Comparison of ENCODE assay signal across 16 cellular contexts in genomic region chr7:157415486-157415885, GRCh38.
A peak's percentile ranks its signal among the peaks of the same experiment; 100 is the strongest.
DNase-seq lines count a peak whose midpoint lies in the region; ATAC-seq, FAIRE-seq and TF ChIP-seq lines count a peak whose summit lies in the region.
"Had no signal": no experiment of that assay in that cellular context is flagged by ENCODE, and none has a peak within 500 bp of the region (broad histone marks: within the 10 kb centered on the region; RNA-seq: fewer than 3 reads in every experiment).

No MANE protein-coding gene starts in this region.

- H3T11ph ChIP-seq in H9 (ENCODE audit: low read length): no peak overlapping the region

- H3K27me3 Mint-ChIP-seq in H9 (ENCODE audit: low read depth): no peaks in the 10 kb centered on the region
- no peaks in the 10 kb centered on the region for H3K27me3 Mint-ChIP-seq in neural crest cell (ENCODE audit: low read depth)
- no peaks in the 10 kb centered on the region for H3K27me3 Mint-ChIP-seq in stimulated activated naive B cell treated with anti-CD40 and anti-IgM and Interleukin-4, amounts not matched to agents 10 μg/mL and 1 μg/mL and 100 μg/mL, for 72 hours
- H3K27me3 Mint-ChIP-seq: CD4-positive, alpha-beta memory T cell had no signal

- H3K4ac ChIP-seq in H9 (ENCODE audit: low read depth, low read length): no peak overlapping the region

- no peak overlapping the region for H3K9ac ChIP-seq in H9 (ENCODE audit: extremely low read depth, insufficient read length, low read length)

- FAIRE-seq in HTR-8/SVneo (lab: Jason Lieb, UNC): no peak
- FAIRE-seq: A549, H1 had no signal

- peaks cover 0 to 83% (median 21%) of the 10 kb centered on the region in 9 donors for H3K36me3 ChIP-seq in heart right ventricle
- H3K36me3 ChIP-seq: HAP-1 had no signal

- H3K14ac ChIP-seq in H9 (ENCODE audit: insufficient read depth, low read length): no peak overlapping the region

- H3K36me3 Mint-ChIP-seq in H9 (ENCODE audit: insufficient read depth in 1 of 3, low read depth in 3 of 3): peaks cover 29 to 59% (median 45%) of the 10 kb centered on the region in 3 experiments
- H3K36me3 Mint-ChIP-seq in neural crest cell (ENCODE audit: low read depth): peaks cover 27% of the 10 kb centered on the region
- peaks cover 41 to 55% of the 10 kb centered on the region in 2 donors for H3K36me3 Mint-ChIP-seq in stimulated activated naive B cell treated with anti-CD40 and anti-IgM and Interleukin-4, amounts not matched to agents 10 μg/mL and 1 μg/mL and 100 μg/mL, for 72 hours

- H2BK120ac ChIP-seq in H9 (ENCODE audit: low read depth, low read length, poor library complexity, severe bottlenecking): no peak overlapping the region

- H3K23ac ChIP-seq in H9 (ENCODE audit: insufficient read length, low read depth, low read length): no peak overlapping the region

- H2BK15ac ChIP-seq in H9 (ENCODE audit: low read depth, low read length): no peak overlapping the region

- H3K27ac ChIP-seq in heart right ventricle (no peak overlapping the region), H9 (ENCODE audit: insufficient read length, low read depth, low read length) (no peak overlapping the region)
- H3K27ac ChIP-seq: 22Rv1, A549, C4-2B had no signal

- no peak for TF ChIP-seq CTCF in heart right ventricle (IDR thresholded peaks at IDR 0.05)
- no peak for TF ChIP-seq CTCF in H9 (conservative IDR thresholded peaks at IDR 0.05)
- no peak for TF ChIP-seq CTCF in neural crest cell (conservative IDR thresholded peaks at IDR 0.05)

- intact Hi-C loops in Right ventricle myocardium superior (cut with DNase I) (no loop called here), heart right ventricle (cut with DNase I) (no loop called here)

- H3K27me3 ChIP-seq in heart right ventricle: no peaks in the 10 kb centered on the region
- H3K27me3 ChIP-seq in H9 (ENCODE audit: insufficient read depth, low read length): no peaks in the 10 kb centered on the region

- H3K23me2 ChIP-seq in H9 (ENCODE audit: insufficient read length, low read depth, low read length, poor library complexity, severe bottlenecking): no peaks in the 10 kb centered on the region

- H3K4me2 ChIP-seq in H9 (ENCODE audit: insufficient read depth, insufficient read length, low read length): no peak overlapping the region
- H3K4me2 ChIP-seq: A549 had no signal

- H3K79me2 ChIP-seq in H9 (ENCODE audit: insufficient read depth, low read length): no peaks in the 10 kb centered on the region; the same call in 1 of the 2 replicates

- H3K4me3 Mint-ChIP-seq in H9 (no peak overlapping the region), neural crest cell (no peak overlapping the region)
- H3K4me3 Mint-ChIP-seq in stimulated activated naive B cell treated with anti-CD40 and anti-IgM and Interleukin-4, amounts not matched to agents 10 μg/mL and 1 μg/mL and 100 μg/mL, for 72 hours: no peak overlapping the region
- H3K4me3 Mint-ChIP-seq: CD4-positive, alpha-beta memory T cell had no signal

- H3K4me1 ChIP-seq in heart right ventricle: no peaks in the 10 kb centered on the region
- H3K4me1 ChIP-seq in H9 (ENCODE audit: insufficient read depth, low read length): no peaks in the 10 kb centered on the region
- H3K4me1 ChIP-seq: A549, HAP-1 had no signal

- no peak overlapping the region for H4K91ac ChIP-seq in H9 (ENCODE audit: insufficient read length, low read depth, low read length)

- H3K27ac Mint-ChIP-seq in H9 (peak overlapping the region in 2 of 3 experiments; percentile 55 to 89; a peak in 3 of 7 replicates), neural crest cell (ENCODE audit: unreplicated experiment) (peak overlapping the region; percentile 75)
- peak overlapping the region; percentile 33 for H3K27ac Mint-ChIP-seq in stimulated activated naive B cell treated with anti-CD40 and anti-IgM and Interleukin-4, amounts not matched to agents 10 μg/mL and 1 μg/mL and 100 μg/mL, for 72 hours

- H3K4me3 ChIP-seq in heart right ventricle: no peak overlapping the region
- H3K4me3 ChIP-seq: A549, HAP-1 had no signal

- H3K9me3 Mint-ChIP-seq in H9: no peaks in the 10 kb centered on the region
- no peaks in the 10 kb centered on the region for H3K9me3 Mint-ChIP-seq in neural crest cell
- no peaks in the 10 kb centered on the region for H3K9me3 Mint-ChIP-seq in stimulated activated naive B cell treated with anti-CD40 and anti-IgM and Interleukin-4, amounts not matched to agents 10 μg/mL and 1 μg/mL and 100 μg/mL, for 72 hours

- H2BK5ac ChIP-seq in H9 (ENCODE audit: insufficient read length, low read length): no peak overlapping the region

- no peak overlapping the region for H3K56ac ChIP-seq in H9 (ENCODE audit: insufficient read length, low read depth, low read length)

- H4K20me1 ChIP-seq in H9 (ENCODE audit: control insufficient read depth, insufficient read depth, insufficient read length): no peaks in the 10 kb centered on the region

- H3K4me1 Mint-ChIP-seq in H9 (peaks cover 23 to 31% of the 10 kb centered on the region in 2 experiments), neural crest cell (peaks cover 27% of the 10 kb centered on the region)
- peaks cover 0 to 4% of the 10 kb centered on the region in 2 donors for H3K4me1 Mint-ChIP-seq in stimulated activated naive B cell treated with anti-CD40 and anti-IgM and Interleukin-4, amounts not matched to agents 10 μg/mL and 1 μg/mL and 100 μg/mL, for 72 hours

- no peak overlapping the region for H2BK12ac ChIP-seq in H9 (ENCODE audit: insufficient read length, low read depth, low read length)

- no peak overlapping the region for H3K18ac ChIP-seq in H9 (ENCODE audit: insufficient read length, low read depth, low read length)

- ATAC-seq in Right ventricle myocardium superior (ENCODE audit: poor library complexity): no peak
- no peak for ATAC-seq in heart right ventricle
- no peak for ATAC-seq in stimulated activated naive B cell treated with anti-CD40 and anti-IgM and Interleukin-4, amounts not matched to agents 10 μg/mL and 1 μg/mL and 100 μg/mL, for 72 hours (replicated peaks)
- ATAC-seq: A549 had no signal

- H2BK20ac ChIP-seq in H9 (ENCODE audit: low read depth, low read length, poor library complexity, severe bottlenecking): no peak overlapping the region

- 97 to 98% methylated on average over 16 of the region's 16 CpGs for WGBS in heart right ventricle, 2 donors
- WGBS in H9 (ENCODE audit: extremely low coverage, insufficient read length, low lambda C conversion rate): no CpG with 5 or more reads among the region's 16 CpGs

- peaks cover 7% of the 10 kb centered on the region for H3K79me1 ChIP-seq in H9 (ENCODE audit: insufficient read depth, low read depth, low read length, poor library complexity, severe bottlenecking)

- peak; percentile 24 for DNase-seq in Right ventricle myocardium superior
- no peak for DNase-seq in heart right ventricle
- no peak for DNase-seq in H9
- DNase-seq in neural crest cell (ENCODE audit: low read depth, low spot score): no peak
- DNase-seq in stimulated activated naive B cell treated with anti-CD40 and anti-IgM and Interleukin-4, amounts not matched to agents 10 μg/mL and 1 μg/mL and 100 μg/mL, for 72 hours: no peak
- no peak for DNase-seq in NCI-H1930 (lab: John Stamatoyannopoulos, UW)
- no peak for DNase-seq in HTR-8/SVneo (ENCODE audit: insufficient read length, low spot score)
- DNase-seq: AML-193, DMS79 treated with DMSO at 0.1 percent for 48 hours, GF-D8 had no signal

- H2AFZ ChIP-seq in H9 (ENCODE audit: low read length): no peak overlapping the region

- H2AK5ac ChIP-seq in H9 (ENCODE audit: insufficient read length, low read length): no peak overlapping the region

- H4K5ac ChIP-seq in H9 (ENCODE audit: insufficient read length, low read depth, low read length): no peak overlapping the region

- H3K9me3 ChIP-seq in heart right ventricle (no peaks in the 10 kb centered on the region), H9 (ENCODE audit: control insufficient read depth, low read depth, low read length) (no peaks in the 10 kb centered on the region)
- H3K9me3 ChIP-seq: A549, HAP-1 had no signal

- no peak overlapping the region for H4K8ac ChIP-seq in H9 (replicated peaks; ENCODE audit: insufficient read length, low read depth, low read length)
